10 cellular contexts compared by ENCODE assay signal in genomic region chr11:8719260-8720190, GRCh38. TPM values are rescaled to one million over a fixed set of nuclear protein-coding genes. Genes with fewer than 3 reads are reported as not detected.
DNase-seq lines count a peak whose midpoint lies in the region; ATAC-seq and TF ChIP-seq lines count a peak whose summit lies in the region.
"Had no signal": no experiment of that assay in that cellular context is flagged by ENCODE, and none has a peak within 500 bp of the region (broad histone marks: within the 10 kb centered on the region; RNA-seq: fewer than 3 reads in every experiment).

No MANE protein-coding gene starts in this region.

- H3K27ac Mint-ChIP-seq in chondrocyte (ENCODE audit: unreplicated experiment) = peak overlapping the region; percentile 96
- no peak overlapping the region for H3K27ac Mint-ChIP-seq in CD8-positive, alpha-beta T cell

- WGBS in liver = 79% methylated on average over 7 of the region's 7 CpGs
- 46 to 61% methylated on average over 5 to 7 of the region's 7 CpGs for WGBS in thyroid gland, 2 donors

- ATAC-seq in GM19455 (IDR thresholded peaks at IDR 0.05; ENCODE audit: unreplicated experiment) (no peak), GM18907 (IDR thresholded peaks at IDR 0.05; ENCODE audit: unreplicated experiment) (no peak), HG02798 (IDR thresholded peaks at IDR 0.05; ENCODE audit: poor library complexity, unreplicated experiment) (no peak)
- ATAC-seq in CD8-positive, alpha-beta T cell = no peak

- no peaks in the 10 kb centered on the region for H3K9me3 ChIP-seq in liver (ENCODE audit: control insufficient read depth in 4 of 4, low read length in 3 of 4)
- no peaks in the 10 kb centered on the region for H3K9me3 ChIP-seq in thyroid gland
- no peaks in the 10 kb centered on the region for H3K9me3 ChIP-seq in CD8-positive, alpha-beta T cell (ENCODE audit: low read length)

- no peak overlapping the region for H3K9ac ChIP-seq in liver (ENCODE audit: low read depth in 1 of 2, low read length in 2 of 2)

- H3K4me3 ChIP-seq in liver (ENCODE audit: low read depth in 1 of 3, low read length in 3 of 3) (no peak overlapping the region), thyroid gland (replicated peaks in 1 of 3) (no peak overlapping the region)
- H3K4me3 ChIP-seq in CD8-positive, alpha-beta T cell (ENCODE audit: low read depth, low read length) = no peak overlapping the region

- H3K36me3 ChIP-seq in liver (ENCODE audit: control insufficient read depth in 4 of 4, insufficient read depth in 3 of 4, low read depth in 1 of 4, low read length in 3 of 4) (peaks cover 0 to 2% (median under 1%) of the 10 kb centered on the region in 4 donors), thyroid gland (no peaks in the 10 kb centered on the region)
- H3K36me3 ChIP-seq in CD8-positive, alpha-beta T cell (ENCODE audit: insufficient read depth, low read length) = no peaks in the 10 kb centered on the region

- peaks cover 18 to 70% (median 65%) of the 10 kb centered on the region in 4 donors for H3K4me1 ChIP-seq in liver (ENCODE audit: control insufficient read depth in 4 of 4, insufficient read depth in 4 of 4, low read length in 3 of 4)
- H3K4me1 ChIP-seq in thyroid gland = peaks cover 66 to 86% of the 10 kb centered on the region in 2 donors
- H3K4me1 ChIP-seq in CD8-positive, alpha-beta T cell (ENCODE audit: insufficient read depth, low read length) = no peaks in the 10 kb centered on the region

- H3K27ac ChIP-seq in liver (ENCODE audit: low read depth in 1 of 2, low read length in 2 of 2) = peak overlapping the region; percentile 81 to 85
- H3K27ac ChIP-seq in thyroid gland = peak overlapping the region; percentile 88 to 96 (median 92)
- no peak overlapping the region for H3K27ac ChIP-seq in CD8-positive, alpha-beta T cell (ENCODE audit: low read depth, low read length)

- peaks cover 19% of the 10 kb centered on the region for H3K36me3 Mint-ChIP-seq in chondrocyte (ENCODE audit: low read depth)
- H3K36me3 Mint-ChIP-seq in CD8-positive, alpha-beta T cell = no peaks in the 10 kb centered on the region

- no peak for TF ChIP-seq CTCF in chondrocyte (IDR thresholded peaks at IDR 0.05)
- no peak for TF ChIP-seq CTCF in liver (IDR thresholded peaks at IDR 0.05; ENCODE audit: low read depth, low read length, missing input control)
- TF ChIP-seq CTCF in thyroid gland (IDR thresholded peaks at IDR 0.05) = no peak
- TF ChIP-seq CTCF in CD8-positive, alpha-beta T cell (IDR thresholded peaks at IDR 0.05) = no peak

- DNase-seq in HS-5 (ENCODE audit: low read depth) = peak; percentile 96
- DNase-seq in chondrocyte (ENCODE audit: low spot score) = no peak
- DNase-seq in thyroid gland = peak in 1 of 2 donors; percentile 18
- DNase-seq in CD8-positive, alpha-beta T cell = no peak
- DNase-seq: NCI-H1417 had no signal

- intact Hi-C loops in thyroid gland (cut with DNase I) = no loop called here
- intact Hi-C loops in CD8-positive, alpha-beta T cell (cut with DNase I, micrococcal nuclease) = no loop called here

- H3K27me3 ChIP-seq in liver (ENCODE audit: control insufficient read depth in 4 of 4, insufficient read depth in 4 of 4, low read length in 3 of 4) = no peaks in the 10 kb centered on the region
- H3K27me3 ChIP-seq in thyroid gland = no peaks in the 10 kb centered on the region
- no peaks in the 10 kb centered on the region for H3K27me3 ChIP-seq in CD8-positive, alpha-beta T cell (ENCODE audit: insufficient read depth, low read length)

- no peak for TF ChIP-seq POLR2A in thyroid gland (IDR thresholded peaks at IDR 0.05)

- H3K27me3 Mint-ChIP-seq in chondrocyte (ENCODE audit: low read depth) = no peaks in the 10 kb centered on the region
- H3K27me3 Mint-ChIP-seq in CD8-positive, alpha-beta T cell (ENCODE audit: low read depth) = peaks cover 8% of the 10 kb centered on the region

- H3K4me1 Mint-ChIP-seq in chondrocyte (ENCODE audit: low read depth) = peaks cover 77% of the 10 kb centered on the region
- peaks cover 2% of the 10 kb centered on the region for H3K4me1 Mint-ChIP-seq in CD8-positive, alpha-beta T cell (ENCODE audit: low read depth)

- peak overlapping the region; percentile 3 for H3K4me3 Mint-ChIP-seq in chondrocyte (ENCODE audit: unreplicated experiment)
- no peak overlapping the region for H3K4me3 Mint-ChIP-seq in CD8-positive, alpha-beta T cell
- H3K4me3 Mint-ChIP-seq: neural crest cell had no signal

- TF ChIP-seq RAD21 in liver (IDR thresholded peaks at IDR 0.05) = no peak

- CTCF ChIA-PET in CD8-positive, alpha-beta T cell (lab: Charles Lee) = interaction anchor here (0.6 kb wide), 1 partner anchor 601 kb away, joined by 3 read pairs; no protein-coding TSS in a partner anchor

- POLR2A ChIA-PET in CD8-positive, alpha-beta T cell (lab: Charles Lee) = no interaction called here

- H3K9me3 Mint-ChIP-seq in chondrocyte (ENCODE audit: low read depth) = no peaks in the 10 kb centered on the region
- H3K9me3 Mint-ChIP-seq in CD8-positive, alpha-beta T cell = no peaks in the 10 kb centered on the region
- H3K9me3 Mint-ChIP-seq: neural crest cell had no signal

TF ChIP-seq in liver, 16 proteins besides CTCF, POLR2A, EP300 and RAD21:
- TF ChIP-seq, protein P1, sequence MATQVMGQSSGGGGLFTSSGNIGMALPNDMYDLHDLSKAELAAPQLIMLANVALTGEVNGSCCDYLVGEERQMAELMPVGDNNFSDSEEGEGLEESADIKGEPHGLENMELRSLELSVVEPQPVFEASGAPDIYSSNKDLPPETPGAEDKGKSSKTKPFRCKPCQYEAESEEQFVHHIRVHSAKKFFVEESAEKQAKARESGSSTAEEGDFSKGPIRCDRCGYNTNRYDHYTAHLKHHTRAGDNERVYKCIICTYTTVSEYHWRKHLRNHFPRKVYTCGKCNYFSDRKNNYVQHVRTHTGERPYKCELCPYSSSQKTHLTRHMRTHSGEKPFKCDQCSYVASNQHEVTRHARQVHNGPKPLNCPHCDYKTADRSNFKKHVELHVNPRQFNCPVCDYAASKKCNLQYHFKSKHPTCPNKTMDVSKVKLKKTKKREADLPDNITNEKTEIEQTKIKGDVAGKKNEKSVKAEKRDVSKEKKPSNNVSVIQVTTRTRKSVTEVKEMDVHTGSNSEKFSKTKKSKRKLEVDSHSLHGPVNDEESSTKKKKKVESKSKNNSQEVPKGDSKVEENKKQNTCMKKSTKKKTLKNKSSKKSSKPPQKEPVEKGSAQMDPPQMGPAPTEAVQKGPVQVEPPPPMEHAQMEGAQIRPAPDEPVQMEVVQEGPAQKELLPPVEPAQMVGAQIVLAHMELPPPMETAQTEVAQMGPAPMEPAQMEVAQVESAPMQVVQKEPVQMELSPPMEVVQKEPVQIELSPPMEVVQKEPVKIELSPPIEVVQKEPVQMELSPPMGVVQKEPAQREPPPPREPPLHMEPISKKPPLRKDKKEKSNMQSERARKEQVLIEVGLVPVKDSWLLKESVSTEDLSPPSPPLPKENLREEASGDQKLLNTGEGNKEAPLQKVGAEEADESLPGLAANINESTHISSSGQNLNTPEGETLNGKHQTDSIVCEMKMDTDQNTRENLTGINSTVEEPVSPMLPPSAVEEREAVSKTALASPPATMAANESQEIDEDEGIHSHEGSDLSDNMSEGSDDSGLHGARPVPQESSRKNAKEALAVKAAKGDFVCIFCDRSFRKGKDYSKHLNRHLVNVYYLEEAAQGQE (IDR thresholded peaks at IDR 0.05) = peak; percentile 82
- TF ChIP-seq YY1 (IDR thresholded peaks at IDR 0.05) = no peak
- TF ChIP-seq TAF1 (conservative IDR thresholded peaks at IDR 0.05) = no peak
- TF ChIP-seq, protein P2, sequence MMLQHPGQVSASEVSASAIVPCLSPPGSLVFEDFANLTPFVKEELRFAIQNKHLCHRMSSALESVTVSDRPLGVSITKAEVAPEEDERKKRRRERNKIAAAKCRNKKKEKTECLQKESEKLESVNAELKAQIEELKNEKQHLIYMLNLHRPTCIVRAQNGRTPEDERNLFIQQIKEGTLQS (IDR thresholded peaks at IDR 0.05) = no peak
- peak in 1 of 2 donors; percentile 45 for TF ChIP-seq JUND (IDR thresholded peaks at IDR 0.05)
- no peak for TF ChIP-seq HNF4A (conservative IDR thresholded peaks at IDR 0.05)
- no peak for TF ChIP-seq EGR1 (IDR thresholded peaks at IDR 0.05; ENCODE audit: low read depth in 2 of 2)
- no peak for TF ChIP-seq GABPA (IDR thresholded peaks at IDR 0.05 in 1 of 2, conservative IDR thresholded peaks at IDR 0.05 in 1 of 2)
- no peak for TF ChIP-seq RXRA (IDR thresholded peaks at IDR 0.05)
- TF ChIP-seq, protein P3, sequence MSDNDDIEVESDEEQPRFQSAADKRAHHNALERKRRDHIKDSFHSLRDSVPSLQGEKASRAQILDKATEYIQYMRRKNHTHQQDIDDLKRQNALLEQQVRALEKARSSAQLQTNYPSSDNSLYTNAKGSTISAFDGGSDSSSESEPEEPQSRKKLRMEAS (IDR thresholded peaks at IDR 0.05) = no peak

RNA-seq across cellular contexts. Expression of gene RPL27A, which starts 36.9 kb away (rescaled TPM):
- total RNA-seq in chondrocyte (546 to 709 TPM (median 571 TPM) in 3 replicates), liver (100 to 1,000 TPM; 178 to 693 TPM), thyroid gland (1,000 to 10,000 TPM; 1,071 to 3,396 (median 1,647) TPM)
- 100 to 1,000 TPM; 446 to 928 TPM for polyA plus RNA-seq in liver
- 1,000 to 10,000 TPM; 1,595 to 1,676 TPM for total RNA-seq in CD8-positive, alpha-beta T cell

RNA-seq across cellular contexts. Expression of gene TRIM66, which starts 37.1 kb away (rescaled TPM):
- total RNA-seq in chondrocyte (5.3 to 7.2 TPM (median 5.9 TPM) in 3 replicates), liver (10 to 100 TPM in 1 of 2 donors, 1 to 10 TPM in 1; 3.2 to 14.3 TPM), thyroid gland (10 to 100 TPM in 1 of 4 donors, 1 to 10 TPM in 3; 7.7 to 48.5 (median 9.4) TPM)
- polyA plus RNA-seq in liver = 1 to 10 TPM; 1.6 to 1.8 TPM
- total RNA-seq in CD8-positive, alpha-beta T cell = 1 to 10 TPM; 8.6 to 9.1 TPM
